ENCODE assay signal across 1 cellular context in genomic region chr1:156155760-156156495, GRCh38.
TF ChIP-seq lines count a peak whose summit lies in the region.

No MANE protein-coding gene starts in this region.

TF ChIP-seq in GM12878, 131 proteins besides CTCF, POLR2A, EP300 and RAD21:
- TF ChIP-seq HDGF (IDR thresholded peaks at IDR 0.05) (peak; percentile 18; the same call in 1 of the 2 replicates), EED (IDR thresholded peaks at IDR 0.05; ENCODE audit: low read depth) (peak; percentile 21; the same call in 1 of the 2 replicates), IKZF2 (IDR thresholded peaks at IDR 0.05) (no peak), IKZF1 (conservative IDR thresholded peaks at IDR 0.05) (0 out of 2 replicates have a peak, but pooled peaks have one; percentile 34), RELA (IDR thresholded peaks at IDR 0.05; ENCODE audit: borderline replicate concordance, partially characterized antibody) (no peak), SMARCA5 (IDR thresholded peaks at IDR 0.05) (no peak), MLLT1 (IDR thresholded peaks at IDR 0.05) (peak; percentile 17; the same call in 1 of the 2 replicates), SP1 (IDR thresholded peaks at IDR 0.05; ENCODE audit: low read depth, low read length) (no peak)
